8 cellular contexts compared by ENCODE assay signal in the genomic region with DNA sequence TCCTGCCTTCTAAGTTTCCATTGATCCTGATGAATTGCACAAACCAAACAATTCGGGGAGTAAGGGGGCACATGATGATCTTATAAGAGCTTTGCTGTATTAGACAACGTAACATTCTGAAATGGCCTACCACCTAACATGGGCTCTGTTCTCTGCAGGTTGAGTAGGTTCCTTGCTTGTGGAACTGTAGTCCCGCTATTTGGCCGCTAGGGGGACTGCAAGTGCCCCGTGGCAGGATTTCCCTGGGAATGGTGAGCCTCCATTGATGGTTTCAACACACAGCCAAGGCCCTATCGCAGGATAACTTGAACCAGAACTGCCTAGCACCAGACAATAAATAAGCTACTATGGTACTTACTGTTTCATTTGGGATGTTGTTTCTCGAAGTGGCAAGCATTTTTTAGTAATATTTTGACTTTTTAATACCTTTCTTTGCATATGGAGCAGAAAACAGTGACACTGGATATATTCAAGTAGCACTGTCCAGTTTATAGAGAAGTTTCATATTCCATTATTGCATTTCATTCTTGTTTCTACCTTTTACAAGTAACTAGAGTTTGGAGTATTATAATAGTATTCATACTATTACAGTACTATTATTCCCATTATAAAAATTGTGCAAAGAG. TPM values are rescaled to one million over a fixed set of nuclear protein-coding genes. Genes with fewer than 3 reads are reported as not detected.
DNase-seq lines count a peak whose midpoint lies in the region; ATAC-seq and TF ChIP-seq lines count a peak whose summit lies in the region.

No MANE protein-coding gene starts in this region.

- H3K27ac ChIP-seq in Peyer's patch (no peak overlapping the region), testis (no peak overlapping the region)

- TF ChIP-seq CTCF in Peyer's patch (IDR thresholded peaks at IDR 0.05) (peak in 4 of 6 experiments; percentile 7 to 51 (median 32)), fibroblast of villous mesenchyme (IDR thresholded peaks at IDR 0.05; ENCODE audit: insufficient read depth, low read depth, low read length) (peak; percentile 65), testis (IDR thresholded peaks at IDR 0.05) (peak; percentile 24 to 69 (median 29))

- DNase-seq in EL (peak; percentile 48), Peyer's patch (peak in 1 of 3 donors; percentile 51), fibroblast of villous mesenchyme (ENCODE audit: low read depth) (no peak), testis (peak; percentile 38), NCI-H2081 (lab: John Stamatoyannopoulos, UW) (no peak), retina (no peak)
- DNase-seq in effector CD8-positive, alpha-beta T cell (lab: John Stamatoyannopoulos, UW) = no peak

- WGBS in testis, 2 donors = 45 to 47% methylated on average over 6 to 7 of the region's 7 CpGs

- H3K4me3 ChIP-seq in Peyer's patch (no peak overlapping the region), fibroblast of villous mesenchyme (ENCODE audit: low read depth, low read length) (no peak overlapping the region), testis (no peak overlapping the region)

- H3K36me3 ChIP-seq in Peyer's patch (no peaks in the 10 kb centered on the region), testis (ENCODE audit: low read depth, missing control alignments) (no peaks in the 10 kb centered on the region)

- TF ChIP-seq POLR2A in Peyer's patch (IDR thresholded peaks at IDR 0.05) = no peak
- TF ChIP-seq POLR2A in testis (IDR thresholded peaks at IDR 0.05) = no peak

- no peaks in the 10 kb centered on the region for H3K4me1 ChIP-seq in Peyer's patch
- H3K4me1 ChIP-seq in testis = no peaks in the 10 kb centered on the region

- H3K9me3 ChIP-seq in Peyer's patch (no peaks in the 10 kb centered on the region), testis (no peaks in the 10 kb centered on the region)

- H3K27me3 ChIP-seq in Peyer's patch = no peaks in the 10 kb centered on the region
- no peaks in the 10 kb centered on the region for H3K27me3 ChIP-seq in testis

- intact Hi-C loops in testis (cut with DNase I; ENCODE audit: low total_unique reads) = no loop called here

- ATAC-seq in GM21717 (IDR thresholded peaks at IDR 0.05; ENCODE audit: unreplicated experiment) = peak; percentile 82

RNA-seq across cellular contexts. Expression of a gene that starts 11.9 kb away (rescaled TPM):
- 1 to 10 TPM in 3 of 4 donors, under 1 TPM in 1; 0.70 to 2.5 (median 1.2) TPM for total RNA-seq in Peyer's patch
- 10.8 and 11.3 TPM in 2 replicates for total RNA-seq in fibroblast of villous mesenchyme
- 10 to 100 TPM; 34.3 to 52.3 TPM for total RNA-seq in testis
- 12.0 TPM for polyA plus RNA-seq in testis (ENCODE audit: insufficient read depth, low read depth, low replicate concordance)

Comparison
In these comparisons a context has a peak if more than half of its experiments do, and no peak if none do; other contexts are left out.
1. DNase-seq: peak in EL (single experiment) and testis (single experiment); none in fibroblast of villous mesenchyme (single experiment), NCI-H2081 (0 of 2), retina (single experiment) and effector CD8-positive, alpha-beta T cell (single experiment).
2. Peak in every context shown above with its lines, with median percentiles within 50 percentile points of each other: CTCF ChIP-seq.